ENCODE assay signal across 13 cellular contexts in genomic region chr16:67190448-67191399, GRCh38. TPM values are rescaled to one million over a fixed set of nuclear protein-coding genes. Genes with fewer than 3 reads are reported as not detected.
A peak's percentile ranks its signal among the peaks of the same experiment; 100 is the strongest.
DNase-seq lines count a peak whose midpoint lies in the region; ATAC-seq, FAIRE-seq and TF ChIP-seq lines count a peak whose summit lies in the region.
"Had no signal": no experiment of that assay in that cellular context is flagged by ENCODE, and none has a peak within 500 bp of the region (broad histone marks: within the 10 kb centered on the region; RNA-seq: fewer than 3 reads in every experiment).

No MANE protein-coding gene starts in this region.

- H3K36me3 ChIP-seq in MG63 (peaks cover 16% of the 10 kb centered on the region), colonic mucosa (peaks cover 6% of the 10 kb centered on the region)

- peaks cover 34% of the 10 kb centered on the region for H3K36me3 Mint-ChIP-seq in activated T-cell treated with anti-CD3 and anti-CD28 coated beads, Interleukin-2, amount 50 U/mL, for 24 hours (ENCODE audit: low read depth)
- peaks cover 4% of the 10 kb centered on the region for H3K36me3 Mint-ChIP-seq in progenitor cell of endocrine pancreas (ENCODE audit: insufficient read depth)

- ATAC-seq in HG02610 (IDR thresholded peaks at IDR 0.05; ENCODE audit: unreplicated experiment), result no peak

- no peak overlapping the region for H3K27ac Mint-ChIP-seq in activated T-cell treated with anti-CD3 and anti-CD28 coated beads, Interleukin-2, amount 50 U/mL, for 24 hours
- H3K27ac Mint-ChIP-seq in progenitor cell of endocrine pancreas, result no peak overlapping the region

- H3K4me3 ChIP-seq in MG63, result no peak overlapping the region
- no peak overlapping the region for H3K4me3 ChIP-seq in colonic mucosa

- no peak overlapping the region for H3K9ac ChIP-seq in colonic mucosa (ENCODE audit: low read depth in 2 of 2, low read length in 2 of 2)

- peaks cover 7% of the 10 kb centered on the region for H3K27me3 Mint-ChIP-seq in activated T-cell treated with anti-CD3 and anti-CD28 coated beads, Interleukin-2, amount 50 U/mL, for 24 hours
- no peaks in the 10 kb centered on the region for H3K27me3 Mint-ChIP-seq in progenitor cell of endocrine pancreas

- H3K4me1 Mint-ChIP-seq in activated T-cell treated with anti-CD3 and anti-CD28 coated beads, Interleukin-2, amount 50 U/mL, for 24 hours (ENCODE audit: low read depth), result peaks cover 41% of the 10 kb centered on the region
- H3K4me1 Mint-ChIP-seq in progenitor cell of endocrine pancreas (ENCODE audit: low read depth), result peaks cover 15% of the 10 kb centered on the region

- TF ChIP-seq CTCF in colonic mucosa (IDR thresholded peaks at IDR 0.05) (no peak), progenitor cell of endocrine pancreas (IDR thresholded peaks at IDR 0.05; ENCODE audit: unreplicated experiment) (no peak), D721Med (IDR thresholded peaks at IDR 0.05; ENCODE audit: insufficient read depth, missing control alignments) (no peak)

- H3K4me3 Mint-ChIP-seq in activated T-cell treated with anti-CD3 and anti-CD28 coated beads, Interleukin-2, amount 50 U/mL, for 24 hours, result peak overlapping the region; percentile 95
- peak overlapping the region; percentile 80 for H3K4me3 Mint-ChIP-seq in progenitor cell of endocrine pancreas (ENCODE audit: low read depth)

- no peak for FAIRE-seq in D721Med (lab: Jason Lieb, UNC)

- intact Hi-C loops in colonic mucosa (cut with DNase I), result no loop called here

- H3K27me3 ChIP-seq in MG63 (no peaks in the 10 kb centered on the region), colonic mucosa (no peaks in the 10 kb centered on the region)
- H3K27me3 ChIP-seq: adrenal gland had no signal

- no peak for DNase-seq in activated T-cell treated with anti-CD3 and anti-CD28 coated beads, Interleukin-2, amount 50 U/mL, for 24 hours
- DNase-seq in activated T-cell treated with anti-CD3 and anti-CD28 coated beads, Interleukin-2, amount 50 U/mL, for 48 hours, result no peak
- DNase-seq in MG63 (peak; percentile 48), colonic mucosa (no peak), progenitor cell of endocrine pancreas (ENCODE audit: low spot score, unreplicated experiment) (no peak), iPS-NIHi11 (ENCODE audit: low spot score) (no peak), D721Med (ENCODE audit: insufficient read length, low spot score) (no peak)
- DNase-seq: activated CD4-positive, alpha-beta T cell treated with anti-CD3 and anti-CD28 coated beads, Interleukin-2, amount 10 ng/mL, durations not matched to agents 7 days and 5 days; adrenal gland; Kasumi-1; naive B cell had no signal

- H3K4me1 ChIP-seq in colonic mucosa, result peaks cover 18% of the 10 kb centered on the region

- H3K9me3 ChIP-seq in MG63 (no peaks in the 10 kb centered on the region), colonic mucosa (no peaks in the 10 kb centered on the region)
- H3K9me3 ChIP-seq: adrenal gland had no signal

- H3K9me3 Mint-ChIP-seq in activated T-cell treated with anti-CD3 and anti-CD28 coated beads, Interleukin-2, amount 50 U/mL, for 24 hours, result no peaks in the 10 kb centered on the region
- H3K9me3 Mint-ChIP-seq in progenitor cell of endocrine pancreas (ENCODE audit: low read depth), result no peaks in the 10 kb centered on the region
- H3K9me3 Mint-ChIP-seq: activated CD4-positive, alpha-beta T cell treated with anti-CD3 and anti-CD28 coated beads, Interleukin-2, amount 10 ng/mL, durations not matched to agents 7 days and 5 days; naive B cell had no signal

- peak overlapping the region; percentile 33 for H3K27ac ChIP-seq in colonic mucosa

RNA-seq across cellular contexts. Expression of gene EXOC3L1, which starts 0.8 kb away (rescaled TPM):
- not detected in 2 replicates for total RNA-seq in MG63 (2014; rRNA removed; shearing (Covaris generic); ENCODE audit: low replicate concordance)
- 1 to 10 TPM; 2.3 to 4.6 TPM for total RNA-seq in colonic mucosa
- not detected in 2 replicates for total RNA-seq in progenitor cell of endocrine pancreas
- total RNA-seq: activated CD4-positive, alpha-beta T cell treated with anti-CD3 and anti-CD28 coated beads, Interleukin-2, amount 10 ng/mL, durations not matched to agents 7 days and 5 days; H4 had no signal

RNA-seq across cellular contexts. Expression of gene E2F4, which starts 1.2 kb away (rescaled TPM):
- 72.5 and 81.0 TPM in 2 replicates for total RNA-seq in MG63 (2014; rRNA removed; shearing (Covaris generic); ENCODE audit: low replicate concordance)
- total RNA-seq in colonic mucosa (10 to 100 TPM; 53.3 to 89.0 TPM), progenitor cell of endocrine pancreas (82.1 and 82.8 TPM in 2 replicates)

RNA-seq across cellular contexts. Expression of gene MATCAP1, which starts 7.0 kb away (rescaled TPM):
- total RNA-seq in MG63 (2014; rRNA removed; shearing (Covaris generic); ENCODE audit: low replicate concordance), result 5.7 and 8.5 TPM in 2 replicates
- total RNA-seq in colonic mucosa, result 10 to 100 TPM; 24.0 to 43.0 TPM
- 137 and 145 TPM in 2 replicates for total RNA-seq in progenitor cell of endocrine pancreas

RNA-seq across cellular contexts. Expression of gene ELMO3, which starts 8.2 kb away (rescaled TPM):
- total RNA-seq in MG63 (2014; rRNA removed; shearing (Covaris generic); ENCODE audit: low replicate concordance), result 1.9 TPM in 1 of 2 replicates, not detected in the other
- 10 to 100 TPM; 60.7 to 75.6 TPM for total RNA-seq in colonic mucosa
- total RNA-seq in progenitor cell of endocrine pancreas, result 5.4 and 5.5 TPM in 2 replicates

RNA-seq across cellular contexts. Expression of gene NOL3, which starts 20.4 kb away (rescaled TPM):
- 9.9 and 16.5 TPM in 2 replicates for total RNA-seq in MG63 (2014; rRNA removed; shearing (Covaris generic); ENCODE audit: low replicate concordance)
- total RNA-seq in colonic mucosa, result 10 to 100 TPM; 26.2 to 31.0 TPM
- 9.4 and 12.7 TPM in 2 replicates for total RNA-seq in progenitor cell of endocrine pancreas
